ENCODE assay signal across 10 cellular contexts in genomic region chr15:38690221-38690620, GRCh38.
DNase-seq lines count a peak whose midpoint lies in the region; ATAC-seq, FAIRE-seq and TF ChIP-seq lines count a peak whose summit lies in the region.
"Had no signal": no experiment of that assay in that cellular context is flagged by ENCODE, and none has a peak within 500 bp of the region (broad histone marks: within the 10 kb centered on the region; RNA-seq: fewer than 3 reads in every experiment).

No MANE protein-coding gene starts in this region.

- intact Hi-C loops in activated naive CD4-positive, alpha-beta T cell treated with anti-CD3 and anti-CD28 coated beads for 36 hours (cut with micrococcal nuclease), result loop anchor here (1.0 to 10.0 kb wide), 8 partner anchors 127 to 735 kb away; partner anchors contain the start of genes FAM98B and SPRED1
- intact Hi-C loops in activated CD8-positive, alpha-beta T cell treated with anti-CD3 and anti-CD28 coated beads for 36 hours (cut with micrococcal nuclease), result loop anchor here (2.0 kb wide), 1 partner anchor 249 kb away; no protein-coding TSS in a partner anchor

- no peaks in the 10 kb centered on the region for H3K36me3 Mint-ChIP-seq in activated naive CD4-positive, alpha-beta T cell treated with anti-CD3 and anti-CD28 coated beads, Interleukin-2, amount 50 U/mL, for 24 hours
- H3K36me3 Mint-ChIP-seq in activated naive CD4-positive, alpha-beta T cell treated with anti-CD3 and anti-CD28 coated beads for 36 hours (ENCODE audit: low read depth), result no peaks in the 10 kb centered on the region
- no peaks in the 10 kb centered on the region for H3K36me3 Mint-ChIP-seq in activated CD8-positive, alpha-beta T cell treated with anti-CD3 and anti-CD28 coated beads for 36 hours (ENCODE audit: low read depth)
- no peaks in the 10 kb centered on the region for H3K36me3 Mint-ChIP-seq in naive thymus-derived CD8-positive, alpha-beta T cell
- H3K36me3 Mint-ChIP-seq: type B pancreatic cell had no signal

- peak overlapping the region; percentile 0 for H3K4me3 Mint-ChIP-seq in activated naive CD4-positive, alpha-beta T cell treated with anti-CD3 and anti-CD28 coated beads, Interleukin-2, amount 50 U/mL, for 24 hours
- H3K4me3 Mint-ChIP-seq in activated naive CD4-positive, alpha-beta T cell treated with anti-CD3 and anti-CD28 coated beads for 36 hours, result no peak overlapping the region
- no peak overlapping the region for H3K4me3 Mint-ChIP-seq in activated CD8-positive, alpha-beta T cell treated with anti-CD3 and anti-CD28 coated beads for 36 hours
- H3K4me3 Mint-ChIP-seq in naive thymus-derived CD8-positive, alpha-beta T cell, result peak overlapping the region in 7 of 10 donors; percentile 20 to 75 (median 60)
- H3K4me3 Mint-ChIP-seq: type B pancreatic cell had no signal

- H3K9me3 Mint-ChIP-seq in activated naive CD4-positive, alpha-beta T cell treated with anti-CD3 and anti-CD28 coated beads, Interleukin-2, amount 50 U/mL, for 24 hours, result no peaks in the 10 kb centered on the region
- no peaks in the 10 kb centered on the region for H3K9me3 Mint-ChIP-seq in activated naive CD4-positive, alpha-beta T cell treated with anti-CD3 and anti-CD28 coated beads for 36 hours
- no peaks in the 10 kb centered on the region for H3K9me3 Mint-ChIP-seq in activated CD8-positive, alpha-beta T cell treated with anti-CD3 and anti-CD28 coated beads for 36 hours
- no peaks in the 10 kb centered on the region for H3K9me3 Mint-ChIP-seq in naive thymus-derived CD8-positive, alpha-beta T cell
- H3K9me3 Mint-ChIP-seq: type B pancreatic cell had no signal

- peaks cover 67% of the 10 kb centered on the region for H3K4me1 Mint-ChIP-seq in activated naive CD4-positive, alpha-beta T cell treated with anti-CD3 and anti-CD28 coated beads, Interleukin-2, amount 50 U/mL, for 24 hours
- H3K4me1 Mint-ChIP-seq in activated naive CD4-positive, alpha-beta T cell treated with anti-CD3 and anti-CD28 coated beads for 36 hours (ENCODE audit: low read depth), result peaks cover 65% of the 10 kb centered on the region
- H3K4me1 Mint-ChIP-seq in activated CD8-positive, alpha-beta T cell treated with anti-CD3 and anti-CD28 coated beads for 36 hours (ENCODE audit: low read depth), result peaks cover 71% of the 10 kb centered on the region
- H3K4me1 Mint-ChIP-seq in naive thymus-derived CD8-positive, alpha-beta T cell, result peaks cover 40 to 71% (median 67%) of the 10 kb centered on the region in 4 donors

- POLR2A ChIA-PET in activated CD8-positive, alpha-beta T cell treated with anti-CD3 and anti-CD28 coated beads for 36 hours (lab: Charles Lee), result interaction anchor here (0.6 to 11.1 kb wide), 21 partner anchors 8 to 391 kb away, joined by 3 to 192 read pairs (median 4); partner anchors contain the start of genes FAM98B and RASGRP1
- POLR2A ChIA-PET in naive thymus-derived CD8-positive, alpha-beta T cell (lab: Charles Lee), result interaction anchor here (0.6 to 9.7 kb wide), 10 partner anchors 9 to 236 kb away, joined by 3 to 206 read pairs (median 7); partner anchors contain the start of genes FAM98B and RASGRP1

- peak; percentile 7 for ATAC-seq in HG02885 (IDR thresholded peaks at IDR 0.05; ENCODE audit: poor library complexity, unreplicated experiment)
- ATAC-seq in activated CD8-positive, alpha-beta T cell treated with anti-CD3 and anti-CD28 coated beads for 36 hours, result no peak
- peak; percentile 19 to 31 for ATAC-seq in naive thymus-derived CD8-positive, alpha-beta T cell

- no peak for TF ChIP-seq CTCF in activated CD8-positive, alpha-beta T cell treated with anti-CD3 and anti-CD28 coated beads for 36 hours (IDR thresholded peaks at IDR 0.05)

- CTCF ChIA-PET in activated naive CD4-positive, alpha-beta T cell treated with anti-CD3 and anti-CD28 coated beads for 36 hours (lab: Charles Lee), result interaction anchor here (0.7 to 18.3 kb wide), 47 partner anchors 7 to 444 kb away, joined by 3 to 352 read pairs (median 6); partner anchors contain the start of genes FAM98B, RASGRP1 and SPRED1
- CTCF ChIA-PET in activated CD8-positive, alpha-beta T cell treated with anti-CD3 and anti-CD28 coated beads for 36 hours (lab: Charles Lee), result interaction anchor here (0.6 to 12.1 kb wide), 53 partner anchors 8 to 437 kb away, joined by 3 to 464 read pairs (median 9); partner anchors contain the start of genes FAM98B, RASGRP1 and SPRED1

- H3K27me3 Mint-ChIP-seq in activated naive CD4-positive, alpha-beta T cell treated with anti-CD3 and anti-CD28 coated beads, Interleukin-2, amount 50 U/mL, for 24 hours, result no peaks in the 10 kb centered on the region
- H3K27me3 Mint-ChIP-seq in activated naive CD4-positive, alpha-beta T cell treated with anti-CD3 and anti-CD28 coated beads for 36 hours (ENCODE audit: low read depth), result no peaks in the 10 kb centered on the region
- no peaks in the 10 kb centered on the region for H3K27me3 Mint-ChIP-seq in activated CD8-positive, alpha-beta T cell treated with anti-CD3 and anti-CD28 coated beads for 36 hours
- H3K27me3 Mint-ChIP-seq in naive thymus-derived CD8-positive, alpha-beta T cell, result no peaks in the 10 kb centered on the region

- no peak for DNase-seq in activated naive CD4-positive, alpha-beta T cell treated with anti-CD3 and anti-CD28 coated beads for 36 hours
- DNase-seq in activated CD8-positive, alpha-beta T cell treated with anti-CD3 and anti-CD28 coated beads for 36 hours, result no peak
- DNase-seq in naive thymus-derived CD8-positive, alpha-beta T cell, result peak in 2 of 10 donors; percentile 39 to 53
- DNase-seq in NCI-H446 (lab: John Stamatoyannopoulos, UW) (no peak), HTR-8/SVneo (ENCODE audit: insufficient read length, low spot score) (no peak), MV-4-11 (lab: John Stamatoyannopoulos, UW) (no peak)
- DNase-seq: esophagus squamous epithelium had no signal

- peak overlapping the region; percentile 5 for H3K27ac Mint-ChIP-seq in activated naive CD4-positive, alpha-beta T cell treated with anti-CD3 and anti-CD28 coated beads, Interleukin-2, amount 50 U/mL, for 24 hours
- H3K27ac Mint-ChIP-seq in activated naive CD4-positive, alpha-beta T cell treated with anti-CD3 and anti-CD28 coated beads for 36 hours, result no peak overlapping the region
- peak overlapping the region; percentile 94 for H3K27ac Mint-ChIP-seq in activated CD8-positive, alpha-beta T cell treated with anti-CD3 and anti-CD28 coated beads for 36 hours
- peak overlapping the region; percentile 65 to 97 (median 86) for H3K27ac Mint-ChIP-seq in naive thymus-derived CD8-positive, alpha-beta T cell
- H3K27ac Mint-ChIP-seq: type B pancreatic cell had no signal

- FAIRE-seq in HTR-8/SVneo (lab: Jason Lieb, UNC), result no peak

Comparison
In these comparisons a context has a peak if more than half of its experiments do, and no peak if none do; other contexts are left out.
1. H3K4me3 Mint-ChIP-seq: peak in activated naive CD4-positive, alpha-beta T cell treated with anti-CD3 and anti-CD28 coated beads, Interleukin-2, amount 50 U/mL, for 24 hours (single experiment) and naive thymus-derived CD8-positive, alpha-beta T cell (7 of 10); none in activated naive CD4-positive, alpha-beta T cell treated with anti-CD3 and anti-CD28 coated beads for 36 hours (single experiment) and activated CD8-positive, alpha-beta T cell treated with anti-CD3 and anti-CD28 coated beads for 36 hours (single experiment).